Comparison of ENCODE assay signal across 10 cellular contexts in the genomic region with DNA sequence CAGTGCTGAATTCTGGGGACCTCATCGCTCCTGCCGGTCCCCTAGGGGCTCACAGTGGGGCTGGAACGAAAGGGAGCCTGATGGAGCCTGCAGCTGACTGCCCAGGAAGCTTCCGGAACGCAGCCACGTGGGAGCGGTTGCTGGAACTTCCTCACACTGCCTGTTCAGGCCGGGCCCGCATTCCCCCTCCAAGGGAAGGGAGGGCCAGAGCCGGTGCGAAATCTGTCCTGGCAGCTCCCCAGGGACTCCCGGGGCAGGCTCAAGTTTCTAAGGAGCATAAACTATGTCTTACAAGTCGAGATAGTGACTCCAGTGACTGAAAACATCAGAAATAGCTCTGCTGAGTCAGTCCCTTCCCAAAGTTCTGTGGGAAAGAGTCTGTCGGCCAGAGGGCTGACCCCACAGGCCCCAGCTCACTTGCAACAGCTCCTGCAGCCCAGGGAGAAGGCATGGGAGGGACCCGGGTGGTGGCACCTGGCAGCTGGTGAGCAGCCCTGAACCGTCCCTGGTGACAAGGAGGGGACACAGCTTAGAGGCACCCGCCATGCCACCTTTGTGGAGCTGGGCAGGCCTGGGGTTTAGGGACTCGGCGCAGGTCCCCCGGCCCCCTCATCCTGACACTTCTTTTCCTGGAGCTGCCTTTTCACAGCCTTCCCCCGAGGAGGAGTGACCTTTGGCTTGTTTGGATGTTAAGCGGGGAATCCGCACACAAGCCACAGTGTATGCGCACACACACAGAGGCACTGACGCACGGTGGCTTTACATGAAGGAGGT. TPM values are rescaled to one million over a fixed set of nuclear protein-coding genes. Genes with fewer than 3 reads are reported as not detected.
DNase-seq lines count a peak whose midpoint lies in the region; ATAC-seq, FAIRE-seq and TF ChIP-seq lines count a peak whose summit lies in the region.
"Had no signal": no experiment of that assay in that cellular context is flagged by ENCODE, and none has a peak within 500 bp of the region (broad histone marks: within the 10 kb centered on the region; RNA-seq: fewer than 3 reads in every experiment).

No MANE protein-coding gene starts in this region.

- H3K4me1 ChIP-seq in HepG2 (ENCODE audit: insufficient read depth, low read length) (peaks cover 55% of the 10 kb centered on the region), transverse colon (peaks cover 0 to 7% (median 2%) of the 10 kb centered on the region in 4 donors)

- H3K9ac ChIP-seq in HepG2 (ENCODE audit: insufficient read depth, low read depth, low read length): peak overlapping the region; percentile 59

- TF ChIP-seq EP300 in HepG2 (IDR thresholded peaks at IDR 0.05; ENCODE audit: low read depth in 2 of 2, low read length in 2 of 2): peak in 1 of 2 experiments; percentile 53; a peak in 2 of 4 replicates
- TF ChIP-seq EP300 in HepG2 (CRISPR knock-in tag; IDR thresholded peaks at IDR 0.05; ENCODE audit: borderline replicate concordance): peak; percentile 72
- TF ChIP-seq EP300 in transverse colon (IDR thresholded peaks at IDR 0.05; ENCODE audit: low read depth): no peak

- TSS peak; percentile 72 for BruUV-seq in HepG2 (replicated peaks; lab: Mats Ljungman, UMichigan)

- peak overlapping the region; percentile 67 for H3K4me2 ChIP-seq in HepG2 (ENCODE audit: low read depth, low read length)

- H3K36me3 ChIP-seq in HepG2 (replicated peaks in 1 of 2; ENCODE audit: control insufficient read depth in 1 of 2, insufficient read depth in 2 of 2, low read length in 2 of 2) (no peaks in the 10 kb centered on the region), transverse colon (no peaks in the 10 kb centered on the region)

- no peaks in the 10 kb centered on the region for H3K79me2 ChIP-seq in HepG2 (ENCODE audit: insufficient read depth, low read length)

- FAIRE-seq in HepG2 (lab: Jason Lieb, UNC): peak; percentile 91

- WGBS in HepG2 (ENCODE audit: low lambda C conversion rate): 8% methylated on average over 9 of the region's 26 CpGs
- 52% methylated on average over 24 of the region's 26 CpGs; no CpG with 5 or more reads in 1 of the 2 donors for whole genome bisulfite sequencing in transverse colon (ENCODE audit: low coverage in 1 of 2), 2 donors

- peak overlapping the region; percentile 19 for H3K27ac Mint-ChIP-seq in activated CD4-positive, alpha-beta T cell treated with anti-CD3 and anti-CD28 coated beads, Interleukin-2, amount 10 ng/mL, durations not matched to agents 7 days and 5 days
- H3K27ac Mint-ChIP-seq in chondrocyte (ENCODE audit: unreplicated experiment): peak overlapping the region; percentile 86

- H4K20me1 ChIP-seq in HepG2 (ENCODE audit: insufficient read depth, low read length): no peaks in the 10 kb centered on the region

- TF ChIP-seq CTCF in chondrocyte (IDR thresholded peaks at IDR 0.05): no peak
- no peak for TF ChIP-seq CTCF in HepG2 (CRISPR knock-in tag; IDR thresholded peaks at IDR 0.05)
- TF ChIP-seq CTCF in transverse colon (IDR thresholded peaks at IDR 0.05): no peak

- H2AFZ ChIP-seq in HepG2 (ENCODE audit: low read length): no peak overlapping the region

- peak in 1 of 2 experiments; percentile 41; a peak in 2 of 4 replicates for TF ChIP-seq POLR2A in HepG2 (IDR thresholded peaks at IDR 0.05; ENCODE audit: insufficient read depth in 1 of 2, low read depth in 2 of 2, low read length in 2 of 2)
- TF ChIP-seq POLR2A in transverse colon (IDR thresholded peaks at IDR 0.05): no peak

- H3K27me3 ChIP-seq in HepG2 (ENCODE audit: control insufficient read depth in 1 of 2, insufficient read depth in 2 of 2, low read length in 2 of 2) (0 out of 5 replicates have a peak, but pooled peaks cover 0 to 1% of the 10 kb centered on the region in 2 experiments), transverse colon (no peaks in the 10 kb centered on the region)

- H3K27me3 Mint-ChIP-seq in activated CD4-positive, alpha-beta T cell treated with anti-CD3 and anti-CD28 coated beads, Interleukin-2, amount 10 ng/mL, durations not matched to agents 7 days and 5 days: no peaks in the 10 kb centered on the region
- no peaks in the 10 kb centered on the region for H3K27me3 Mint-ChIP-seq in chondrocyte (ENCODE audit: low read depth)

- 0 out of 2 replicates have a peak, but pooled peaks have one; percentile 12 for TF ChIP-seq RAD21 in HepG2 (CRISPR knock-in tag; IDR thresholded peaks at IDR 0.05)

- peak; percentile 90 for ATAC-seq in HepG2

- H3K4me1 Mint-ChIP-seq in activated CD4-positive, alpha-beta T cell treated with anti-CD3 and anti-CD28 coated beads, Interleukin-2, amount 10 ng/mL, durations not matched to agents 7 days and 5 days: peaks cover 4% of the 10 kb centered on the region
- peaks cover 34% of the 10 kb centered on the region for H3K4me1 Mint-ChIP-seq in chondrocyte (ENCODE audit: low read depth)

- no peaks in the 10 kb centered on the region for H3K9me3 ChIP-seq in HepG2 (ENCODE audit: low read length)
- H3K9me3 ChIP-seq in transverse colon: no peaks in the 10 kb centered on the region

- H3K4me3 Mint-ChIP-seq in activated CD4-positive, alpha-beta T cell treated with anti-CD3 and anti-CD28 coated beads, Interleukin-2, amount 10 ng/mL, durations not matched to agents 7 days and 5 days: no peak overlapping the region
- no peak overlapping the region for H3K4me3 Mint-ChIP-seq in chondrocyte (ENCODE audit: unreplicated experiment)

- DNase-seq in activated CD4-positive, alpha-beta T cell treated with anti-CD3 and anti-CD28 coated beads, Interleukin-2, amount 10 ng/mL, durations not matched to agents 7 days and 5 days: no peak
- no peak for DNase-seq in activated CD4-positive, alpha-beta T cell treated with anti-CD3 and anti-CD28 coated beads, Interleukin-2, amount 50 U/mL, for 4 hours
- DNase-seq in chondrocyte (ENCODE audit: low spot score): peak; percentile 94
- peak; percentile 91 for DNase-seq in HepG2 (ENCODE audit: low spot score)
- peak; percentile 38 for DNase-seq in transverse colon
- DNase-seq in NCI-H82 (lab: John Stamatoyannopoulos, UW): no peak
- no peak for DNase-seq in effector CD4-positive, alpha-beta T cell
- no peak for DNase-seq in middle frontal gyrus (ENCODE audit: extremely low spot score, low spot score)
- DNase-seq: stimulated activated naive CD4-positive, alpha-beta T cell treated with Interleukin-2 at 50 U/mL for 16 hours had no signal

- peak overlapping the region; percentile 80 for H3K27ac ChIP-seq in HepG2 (ENCODE audit: extremely low read length, insufficient read depth, low read length)
- H3K27ac ChIP-seq in transverse colon: peak overlapping the region in 3 of 4 donors; percentile 23 to 48 (median 40)
- H3K27ac ChIP-seq: C4-2B had no signal

- CTCF ChIA-PET in activated CD4-positive, alpha-beta T cell treated with anti-CD3 and anti-CD28 coated beads, Interleukin-2, amount 10 ng/mL, durations not matched to agents 7 days and 5 days (lab: Charles Lee): interaction anchor here (0.8 to 1.6 kb wide), 2 partner anchors 11 to 22 kb away, joined by 3 to 4 read pairs; no protein-coding TSS in a partner anchor
- CTCF ChIA-PET in HepG2 (lab: Yijun Ruan, JAX; ENCODE audit: low intra/inter-chr PET ratio, low total read pairs): no interaction called here

- H3K36me3 Mint-ChIP-seq in activated CD4-positive, alpha-beta T cell treated with anti-CD3 and anti-CD28 coated beads, Interleukin-2, amount 10 ng/mL, durations not matched to agents 7 days and 5 days (ENCODE audit: low read depth): no peaks in the 10 kb centered on the region
- no peaks in the 10 kb centered on the region for H3K36me3 Mint-ChIP-seq in chondrocyte (ENCODE audit: low read depth)

- in situ Hi-C loops in HepG2 (cut with HindIII; ENCODE audit: extremely low pct_ligation_motif_present, low pct_unique_long_range_greater_than_20kb): no loop called here
- in situ Hi-C loops in transverse colon (cut with MboI; ENCODE audit: low pct_ligation_motif_present in 1 of 4, low pct_unique_long_range_greater_than_20kb in 1 of 4, low sequenced_read_pairs in 3 of 4): no loop called here

- peaks cover 16% of the 10 kb centered on the region for H3K9me3 Mint-ChIP-seq in activated CD4-positive, alpha-beta T cell treated with anti-CD3 and anti-CD28 coated beads, Interleukin-2, amount 10 ng/mL, durations not matched to agents 7 days and 5 days
- H3K9me3 Mint-ChIP-seq in chondrocyte (ENCODE audit: low read depth): peaks cover 17% of the 10 kb centered on the region

- H3K4me3 ChIP-seq in HepG2 (replicated peaks in 1 of 3; ENCODE audit: insufficient read depth in 1 of 3, low read depth in 2 of 3, low read length in 3 of 3) (peak overlapping the region in 1 of 3 experiments; percentile 57; a peak in 2 of 6 replicates), transverse colon (no peak overlapping the region)

- POLR2A ChIA-PET in activated CD4-positive, alpha-beta T cell treated with anti-CD3 and anti-CD28 coated beads, Interleukin-2, amount 10 ng/mL, durations not matched to agents 7 days and 5 days (lab: Charles Lee): no interaction called here
- POLR2A ChIA-PET in HepG2 (lab: Yijun Ruan, JAX): interaction anchor here (0.6 to 2.8 kb wide), 14 partner anchors 9 to 374 kb away, joined by 3 to 36 read pairs (median 6); no protein-coding TSS in a partner anchor

- intact Hi-C loops in HepG2 (cut with micrococcal nuclease; ENCODE audit: unreplicated experiment): no loop called here
- intact Hi-C loops in transverse colon (cut with DNase I; ENCODE audit: low total_unique reads): no loop called here

RNA-seq across cellular contexts. Expression of gene PDGFA, which starts 47.6 kb away (rescaled TPM):
- under 1 TPM; 0.37 to 0.46 TPM for total RNA-seq in activated CD4-positive, alpha-beta T cell treated with anti-CD3 and anti-CD28 coated beads, Interleukin-2, amount 10 ng/mL, durations not matched to agents 7 days and 5 days
- total RNA-seq in chondrocyte (38.1 to 72.5 TPM (median 70.6 TPM) in 3 replicates), HepG2 (2016; rRNA removed; fragmentation: Illumina TruSeq; extraction: Trizol) (0.80 and 1.5 TPM in 2 replicates), transverse colon (100 to 1,000 TPM in 2 of 4 donors, 10 to 100 TPM in 2; 60.2 to 123 (median 104) TPM)
- 1.1 and 1.6 TPM in 2 replicates for total RNA-seq in HepG2 (2016; cell fraction: cytosol; rRNA removed; fragmentation: Illumina TruSeq; extraction: Trizol; ENCODE audit: low read depth)
- 1.0 and 1.8 TPM in 2 replicates for total RNA-seq in HepG2 (2016; cell fraction: insoluble cytoplasmic fraction; rRNA removed; fragmentation: Illumina TruSeq; extraction: Trizol)
- total RNA-seq in HepG2 (2016; cell fraction: membrane; rRNA removed; fragmentation: Illumina TruSeq; extraction: Trizol): 2.6 and 3.0 TPM in 2 replicates
- total RNA-seq in HepG2 (2016; cell fraction: nucleus; rRNA removed; fragmentation: Illumina TruSeq; extraction: Trizol): 1.3 and 1.4 TPM in 2 replicates
- 2.4 and 3.4 TPM in 2 replicates for polyA plus RNA-seq in HepG2 (2011; rRNA removed)
- 1.2 and 2.1 TPM in 2 replicates for polyA plus RNA-seq in HepG2 (2011; cell fraction: cytosol; rRNA removed)
- polyA plus RNA-seq in HepG2 (2011; cell fraction: nucleus; rRNA removed): 2.9 and 5.0 TPM in 2 replicates
- polyA plus RNA-seq in HepG2 (2012): 1.2 and 1.3 TPM in 2 replicates
- polyA plus RNA-seq in HepG2 (2016; cell fraction: cytosol; fragmentation: Illumina TruSeq; extraction: Trizol; ENCODE audit: low read depth): 0.57 and 0.60 TPM in 2 replicates
- polyA plus RNA-seq in HepG2 (2016; cell fraction: insoluble cytoplasmic fraction; fragmentation: Illumina TruSeq; extraction: Trizol; ENCODE audit: low read depth): 0.93 and 1.1 TPM in 2 replicates
- polyA plus RNA-seq in HepG2 (2016; cell fraction: membrane; fragmentation: Illumina TruSeq; extraction: Trizol; ENCODE audit: low read depth): 1.1 TPM in 2 replicates
- polyA plus RNA-seq in HepG2 (2016; cell fraction: nucleus; fragmentation: Illumina TruSeq; extraction: Trizol; ENCODE audit: insufficient read depth, low read depth): 1.9 TPM in 2 replicates
- 14.6 and 20.5 TPM in 2 replicates for polyA minus RNA-seq in HepG2 (2011; rRNA and poly(A)+ RNA removed; ENCODE audit: low replicate concordance)
- polyA minus RNA-seq in HepG2 (2011; cell fraction: cytosol; rRNA and poly(A)+ RNA removed): 4.8 and 15.5 TPM in 2 replicates
- polyA minus RNA-seq in HepG2 (2011; cell fraction: nucleus; rRNA and poly(A)+ RNA removed): 2.3 and 2.4 TPM in 2 replicates

Comparison
In these comparisons a context has a peak if more than half of its experiments do, and no peak if none do; other contexts are left out.
1. DNase-seq: peak in chondrocyte (single experiment), HepG2 (single experiment) and transverse colon (single experiment); none in activated CD4-positive, alpha-beta T cell treated with anti-CD3 and anti-CD28 coated beads, Interleukin-2, amount 10 ng/mL, durations not matched to agents 7 days and 5 days (single experiment), activated CD4-positive, alpha-beta T cell treated with anti-CD3 and anti-CD28 coated beads, Interleukin-2, amount 50 U/mL, for 4 hours (0 of 2), NCI-H82 (single experiment), effector CD4-positive, alpha-beta T cell (single experiment) and middle frontal gyrus (single experiment).